In the genomic region with DNA sequence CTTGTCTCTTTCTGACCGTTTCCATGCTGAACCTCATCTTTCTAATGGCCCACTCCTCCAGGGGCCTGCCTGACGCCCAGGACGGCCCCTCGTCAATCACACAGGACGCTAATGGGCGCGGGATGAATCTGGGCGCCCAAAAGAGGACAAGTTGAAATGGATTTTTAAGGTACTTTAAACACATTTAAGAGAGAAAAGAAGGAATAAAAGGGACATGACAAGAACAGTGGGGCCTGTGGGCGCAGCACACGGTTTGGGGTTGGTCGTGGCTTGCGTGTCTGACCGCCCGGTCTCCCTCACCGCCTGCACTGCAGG, we compare ENCODE assay signal across 8 cellular contexts. TPM values are rescaled to one million over a fixed set of nuclear protein-coding genes. Genes with fewer than 3 reads are reported as not detected.
A peak's percentile ranks its signal among the peaks of the same experiment; 100 is the strongest.
DNase-seq lines count a peak whose midpoint lies in the region; ATAC-seq and TF ChIP-seq lines count a peak whose summit lies in the region.

No MANE protein-coding gene starts in this region.

- H3K4me3 Mint-ChIP-seq in CD14-positive monocyte = peak overlapping the region; percentile 79 to 88

- H3K27me3 ChIP-seq in breast epithelium = no peaks in the 10 kb centered on the region

- peak overlapping the region in 1 of 2 donors; percentile 29 for H3K27ac ChIP-seq in breast epithelium

- intact Hi-C loops in CD14-positive monocyte (cut with micrococcal nuclease) = loop anchor here in 1 of 2 donors (5.0 to 10.0 kb wide), 2 partner anchors 91 to 269 kb away; no protein-coding TSS in a partner anchor
- intact Hi-C loops in breast epithelium (cut with DNase I; ENCODE audit: low total_unique reads) = no loop called here
- intact Hi-C loops in mucosa of descending colon (cut with DNase I, micrococcal nuclease) = no loop called here

- TF ChIP-seq POLR2A in breast epithelium (IDR thresholded peaks at IDR 0.05) = no peak

- peaks cover 37% of the 10 kb centered on the region for H3K4me1 Mint-ChIP-seq in CD14-positive monocyte

- ATAC-seq in HG03039 (IDR thresholded peaks at IDR 0.05; ENCODE audit: unreplicated experiment) (peak; percentile 15), mucosa of descending colon (no peak), HG03097 (IDR thresholded peaks at IDR 0.05; ENCODE audit: low FRiP score, unreplicated experiment) (no peak), HG03460 (IDR thresholded peaks at IDR 0.05; ENCODE audit: unreplicated experiment) (no peak)

- peaks cover 0 to 9% of the 10 kb centered on the region in 2 donors for H3K9me3 ChIP-seq in breast epithelium
- H3K9me3 ChIP-seq in mucosa of descending colon = peaks cover 13% of the 10 kb centered on the region

- TF ChIP-seq CTCF in CD14-positive monocyte (IDR thresholded peaks at IDR 0.05) (no peak), breast epithelium (IDR thresholded peaks at IDR 0.05) (no peak), mucosa of descending colon (IDR thresholded peaks at IDR 0.05) (no peak)

- no peaks in the 10 kb centered on the region for H3K36me3 ChIP-seq in breast epithelium
- no peaks in the 10 kb centered on the region for H3K36me3 ChIP-seq in mucosa of descending colon (ENCODE audit: low read depth)

- peaks cover 17 to 28% (median 25%) of the 10 kb centered on the region in 7 donors for H3K9me3 Mint-ChIP-seq in CD14-positive monocyte

- H3K27ac Mint-ChIP-seq in CD14-positive monocyte = peak overlapping the region in 4 of 7 donors; percentile 48 to 74 (median 64)

- no peak for DNase-seq in CD14-positive monocyte (ENCODE audit: low spot score)
- no peak for DNase-seq in breast epithelium (ENCODE audit: low spot score in 2 of 2)
- no peak for DNase-seq in mucosa of descending colon
- no peak for DNase-seq in AML-193 (lab: John Stamatoyannopoulos, UW)
- no peak for DNase-seq in pons (ENCODE audit: low spot score)

- H3K27me3 Mint-ChIP-seq in CD14-positive monocyte (ENCODE audit: low read depth in 3 of 3) = peaks cover 0 to 2% (median 2%) of the 10 kb centered on the region in 3 donors

- peaks cover 4 to 9% of the 10 kb centered on the region in 2 donors for H3K36me3 Mint-ChIP-seq in CD14-positive monocyte

- peaks cover 8 to 9% of the 10 kb centered on the region in 2 donors for H3K4me1 ChIP-seq in breast epithelium
- H3K4me1 ChIP-seq in mucosa of descending colon (ENCODE audit: low read depth) = peaks cover 23% of the 10 kb centered on the region

- H3K4me3 ChIP-seq in breast epithelium = peak overlapping the region; percentile 71 to 87 (median 75)
- H3K4me3 ChIP-seq in mucosa of descending colon = peak overlapping the region; percentile 58

RNA-seq across cellular contexts. Expression of gene UBE2F, which starts 0.6 kb away (rescaled TPM):
- 100 to 1,000 TPM; 117 to 120 TPM for polyA plus RNA-seq in CD14-positive monocyte
- total RNA-seq in breast epithelium (10 to 100 TPM; 62.6 to 66.9 (median 64.0) TPM), mucosa of descending colon (10 to 100 TPM; 36.0 to 47.7 (median 40.4) TPM)
